Comparison of ENCODE assay signal across 1 cellular context in the genomic region with DNA sequence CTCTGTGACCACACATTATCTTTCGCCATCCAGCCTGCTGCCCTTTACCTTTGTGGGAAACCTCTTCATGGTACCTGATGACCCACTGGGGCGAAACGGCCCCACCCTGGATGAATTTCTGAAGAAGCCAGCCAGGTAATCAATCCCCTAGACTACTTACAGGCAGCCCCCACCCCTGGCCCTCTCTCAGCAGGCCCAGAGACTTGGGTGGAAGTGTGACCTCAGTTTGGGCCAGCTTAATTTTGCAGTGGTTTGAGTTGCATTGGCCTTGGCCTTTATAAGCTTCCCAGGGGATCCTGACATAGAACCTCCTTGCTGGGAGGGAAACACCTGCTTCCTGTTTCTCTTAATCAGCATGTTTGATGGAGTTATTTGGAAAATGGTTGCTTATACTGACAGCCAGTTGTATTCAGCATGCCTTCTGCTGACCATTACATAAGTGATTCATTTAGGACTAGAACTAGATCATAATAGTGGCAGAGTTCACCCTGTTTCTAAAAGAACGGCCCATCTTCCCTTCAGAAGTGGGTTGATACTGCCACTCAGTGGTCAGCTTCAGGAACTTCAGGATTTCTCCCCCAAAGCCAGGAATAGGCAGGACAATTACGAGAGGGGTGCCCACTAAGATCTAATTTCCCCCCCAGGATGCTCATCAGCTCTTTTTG.
TF ChIP-seq lines count a peak whose summit lies in the region.

No MANE protein-coding gene starts in this region.

TF ChIP-seq in endothelial cell of umbilical vein, 7 proteins besides CTCF, POLR2A, EP300 and RAD21 (continued from another document):
- peak; percentile 29 for TF ChIP-seq MAX (IDR thresholded peaks at IDR 0.05; ENCODE audit: insufficient read depth, insufficient read length)
- TF ChIP-seq FOS (IDR thresholded peaks at IDR 0.05; ENCODE audit: borderline replicate concordance, insufficient read depth, low read length) = peak; percentile 52
- peak; percentile 75 for TF ChIP-seq POLR2AphosphoS5 (IDR thresholded peaks at IDR 0.05; ENCODE audit: insufficient read depth, low read depth, low read length)
- peak; percentile 60 for TF ChIP-seq JUN (IDR thresholded peaks at IDR 0.05; ENCODE audit: borderline replicate concordance, insufficient read depth, insufficient read length, low read depth)
- TF ChIP-seq EZH2 (IDR thresholded peaks at IDR 0.05; ENCODE audit: borderline replicate concordance, low read depth, low read length, severe bottlenecking) = no peak
- no peak for TF ChIP-seq GATA2 (IDR thresholded peaks at IDR 0.05; ENCODE audit: insufficient read depth, insufficient read length, low read depth, low read length)
